ENCODE assay signal across 8 cellular contexts in genomic region chr4:110088670-110089069, GRCh38.
A peak's percentile ranks its signal among the peaks of the same experiment; 100 is the strongest.
DNase-seq lines count a peak whose midpoint lies in the region; ATAC-seq and TF ChIP-seq lines count a peak whose summit lies in the region.

No MANE protein-coding gene starts in this region.

- ATAC-seq in HG03378 (IDR thresholded peaks at IDR 0.05; ENCODE audit: unreplicated experiment), result peak; percentile 76
- no peak for ATAC-seq in mucosa of descending colon
- ATAC-seq in Right ventricle myocardium superior (ENCODE audit: poor library complexity), result no peak

- no peak overlapping the region for H3K4me3 ChIP-seq in mucosa of descending colon

- peak; percentile 52 for DNase-seq in activated CD4-positive, alpha-beta T cell treated with anti-CD3 and anti-CD28 coated beads for 48 hours
- DNase-seq in activated CD4-positive, alpha-beta T cell treated with anti-CD3 and anti-CD28 coated beads, Interleukin-2, amount 50 U/mL, for 4 hours, result no peak
- peak; percentile 33 for DNase-seq in activated naive CD4-positive, alpha-beta T cell treated with anti-CD3 and anti-CD28 coated beads, Interleukin-2, amount 50 U/mL, for 16 hours
- DNase-seq in stimulated activated CD8-positive, alpha-beta memory T cell treated with anti-CD3 and anti-CD28 coated beads, Interleukin-4, amount 100 ng/mL, for 48 hours, result peak; percentile 36
- DNase-seq in RPMI8226, result no peak
- DNase-seq in mucosa of descending colon, result no peak
- no peak for DNase-seq in Right ventricle myocardium superior

- no peak for TF ChIP-seq CTCF in mucosa of descending colon (IDR thresholded peaks at IDR 0.05)

- no peaks in the 10 kb centered on the region for H3K9me3 ChIP-seq in mucosa of descending colon

- H3K36me3 ChIP-seq in mucosa of descending colon (ENCODE audit: low read depth), result no peaks in the 10 kb centered on the region

- peaks cover 25% of the 10 kb centered on the region for H3K4me1 ChIP-seq in mucosa of descending colon (ENCODE audit: low read depth)

- intact Hi-C loops in mucosa of descending colon (cut with DNase I, micrococcal nuclease) (no loop called here), Right ventricle myocardium superior (cut with DNase I) (no loop called here)

Comparison
In these comparisons a context has a peak if more than half of its experiments do, and no peak if none do; other contexts are left out.
1. DNase-seq: peak in activated CD4-positive, alpha-beta T cell treated with anti-CD3 and anti-CD28 coated beads for 48 hours (single experiment), activated naive CD4-positive, alpha-beta T cell treated with anti-CD3 and anti-CD28 coated beads, Interleukin-2, amount 50 U/mL, for 16 hours (single experiment) and stimulated activated CD8-positive, alpha-beta memory T cell treated with anti-CD3 and anti-CD28 coated beads, Interleukin-4, amount 100 ng/mL, for 48 hours (single experiment); none in activated CD4-positive, alpha-beta T cell treated with anti-CD3 and anti-CD28 coated beads, Interleukin-2, amount 50 U/mL, for 4 hours (0 of 2), RPMI8226 (single experiment), mucosa of descending colon (0 of 3) and Right ventricle myocardium superior (single experiment).